Comparison of ENCODE assay signal across 27 cellular contexts in genomic region chr1:66452162-66452561, GRCh38.
A peak's percentile ranks its signal among the peaks of the same experiment; 100 is the strongest.
DNase-seq lines count a peak whose midpoint lies in the region; ATAC-seq, FAIRE-seq and TF ChIP-seq lines count a peak whose summit lies in the region.
"Had no signal": no experiment of that assay in that cellular context is flagged by ENCODE, and none has a peak within 500 bp of the region (broad histone marks: within the 10 kb centered on the region; RNA-seq: fewer than 3 reads in every experiment).

No MANE protein-coding gene starts in this region.

- H3K27ac Mint-ChIP-seq in Caco-2 (ENCODE audit: unreplicated experiment) = no peak overlapping the region
- H3K27ac Mint-ChIP-seq: activated CD4-positive, alpha-beta T cell treated with anti-CD3 and anti-CD28 coated beads, Interleukin-2, amount 10 ng/mL, durations not matched to agents 7 days and 5 days; immature natural killer cell; nephron; stimulated activated memory B cell treated with anti-CD40 and anti-IgM and Interleukin-4, amounts not matched to agents 10 μg/mL and 1 μg/mL and 100 μg/mL, for 72 hours had no signal

- no peak overlapping the region for H3K27ac ChIP-seq in kidney (ENCODE audit: low read depth in 2 of 2, low read length in 2 of 2)
- H3K27ac ChIP-seq: body of pancreas, SK-N-MC had no signal

- H3K4me3 Mint-ChIP-seq in Caco-2 (ENCODE audit: unreplicated experiment) = no peak overlapping the region
- H3K4me3 Mint-ChIP-seq: activated CD4-positive, alpha-beta T cell treated with anti-CD3 and anti-CD28 coated beads, Interleukin-2, amount 10 ng/mL, durations not matched to agents 7 days and 5 days; immature natural killer cell; nephron; stimulated activated memory B cell treated with anti-CD40 and anti-IgM and Interleukin-4, amounts not matched to agents 10 μg/mL and 1 μg/mL and 100 μg/mL, for 72 hours had no signal

- POLR2A ChIA-PET in Caco-2 (lab: Charles Lee) = no interaction called here

- no peaks in the 10 kb centered on the region for H3K4me1 ChIP-seq in kidney (ENCODE audit: control insufficient read depth in 1 of 2, insufficient read depth in 1 of 2, low read depth in 1 of 2, low read length in 2 of 2)
- H3K4me1 ChIP-seq in Caco-2 = no peaks in the 10 kb centered on the region
- H3K4me1 ChIP-seq: body of pancreas, esophagus squamous epithelium had no signal

- no peak for ATAC-seq in HG02678 (IDR thresholded peaks at IDR 0.05; ENCODE audit: unreplicated experiment)
- ATAC-seq: body of pancreas; heart left ventricle; stimulated activated memory B cell treated with anti-CD40 and anti-IgM and Interleukin-4, amounts not matched to agents 10 μg/mL and 1 μg/mL and 100 μg/mL, for 72 hours had no signal

- WGBS in lower leg skin, 2 donors = 83 to 84% methylated on average over 1 of the region's 1 CpG

- intact Hi-C loops in kidney (cut with DNase I) = no loop called here
- intact Hi-C loops in Caco-2 (cut with micrococcal nuclease; ENCODE audit: unreplicated experiment) = loop anchor here (5.0 kb wide), 1 partner anchor 50 kb away; no protein-coding TSS in a partner anchor
- intact Hi-C loops in lower leg skin (cut with DNase I; ENCODE audit: low total_unique reads) = no loop called here

- FAIRE-seq in kidney (lab: Jason Lieb, UNC) = no peak
- FAIRE-seq: GM18507 had no signal

- DNase-seq in DMS53 (lab: John Stamatoyannopoulos, UW) = peak; percentile 90
- peak; percentile 5 for DNase-seq in HT1080 (ENCODE audit: low read depth)
- DNase-seq in astrocyte of the spinal cord (ENCODE audit: low read depth, low spot score) = no peak
- DNase-seq in kidney = no peak
- no peak for DNase-seq in Caco-2
- DNase-seq in GOT3 (lab: John Stamatoyannopoulos, UW) = no peak
- DNase-seq in lower leg skin (ENCODE audit: low spot score in 2 of 2) = no peak
- DNase-seq: activated CD4-positive, alpha-beta T cell treated with anti-CD3 and anti-CD28 coated beads, Interleukin-2, amount 10 ng/mL, durations not matched to agents 7 days and 5 days; activated naive CD4-positive, alpha-beta T cell treated with anti-CD3 and anti-CD28 coated beads, Interleukin-2, amount 50 U/mL, for 16 hours; activated T-cell treated with anti-CD3 and anti-CD28 coated beads for 4 hours; body of pancreas; C1 segment of cervical spinal cord; DMS153; esophagus squamous epithelium; heart left ventricle; immature natural killer cell; mesendoderm; MM.1S; NCI-H187; NCI-H510A; stimulated activated CD4-positive, alpha-beta T cell treated with anti-CD3 and anti-CD28 coated beads, Interleukin-12 subunit alpha, Interleukin-12 subunit beta, amount 100 ng/mL, for 4 hours; tibial artery had no signal

- BruUV-seq in Caco-2 (replicated peaks; lab: Mats Ljungman, UMichigan) = no TSS peak

- H3K36me3 ChIP-seq in kidney (ENCODE audit: control insufficient read depth in 1 of 2, insufficient read depth in 2 of 2, low read length in 2 of 2) (no peaks in the 10 kb centered on the region), Caco-2 (ENCODE audit: control insufficient read depth, insufficient read depth, low read length) (no peaks in the 10 kb centered on the region)
- H3K36me3 ChIP-seq: esophagus squamous epithelium, heart left ventricle, tibial artery had no signal

- H3K27me3 Mint-ChIP-seq in Caco-2 (ENCODE audit: insufficient read depth, unreplicated experiment) = peaks cover 4% of the 10 kb centered on the region

- no peak overlapping the region for H3K4me3 ChIP-seq in astrocyte of the spinal cord (ENCODE audit: low read depth, low read length)
- H3K4me3 ChIP-seq in kidney (ENCODE audit: low read length in 2 of 2) = no peak overlapping the region
- H3K4me3 ChIP-seq in Caco-2 (ENCODE audit: low read depth, low read length) = no peak overlapping the region
- H3K4me3 ChIP-seq in lower leg skin (ENCODE audit: low read depth, poor library complexity, severe bottlenecking) = no peak overlapping the region
- H3K4me3 ChIP-seq: body of pancreas, esophagus squamous epithelium, heart left ventricle, SK-N-MC, tibial artery had no signal

- H3K4me1 Mint-ChIP-seq in Caco-2 (ENCODE audit: low read depth, unreplicated experiment) = no peaks in the 10 kb centered on the region
- H3K4me1 Mint-ChIP-seq: activated CD4-positive, alpha-beta T cell treated with anti-CD3 and anti-CD28 coated beads, Interleukin-2, amount 10 ng/mL, durations not matched to agents 7 days and 5 days; immature natural killer cell; nephron; stimulated activated memory B cell treated with anti-CD40 and anti-IgM and Interleukin-4, amounts not matched to agents 10 μg/mL and 1 μg/mL and 100 μg/mL, for 72 hours had no signal

- H3K27me3 ChIP-seq in Caco-2 (replicated peaks; ENCODE audit: control insufficient read depth, insufficient read depth, low read length) = no peaks in the 10 kb centered on the region
- H3K27me3 ChIP-seq: body of pancreas, esophagus squamous epithelium, heart left ventricle, tibial artery had no signal

- CTCF ChIA-PET in Caco-2 (lab: Charles Lee) = interaction anchor here (0.7 kb wide), 1 partner anchor 169 kb away, joined by 3 read pairs; no protein-coding TSS in a partner anchor

- no peaks in the 10 kb centered on the region for H3K9me3 ChIP-seq in kidney (ENCODE audit: control insufficient read depth in 1 of 2, low read length in 2 of 2)
- no peaks in the 10 kb centered on the region for H3K9me3 ChIP-seq in Caco-2
- H3K9me3 ChIP-seq: body of pancreas, esophagus squamous epithelium, heart left ventricle, tibial artery had no signal

- no peaks in the 10 kb centered on the region for H3K36me3 Mint-ChIP-seq in Caco-2 (ENCODE audit: insufficient read depth, unreplicated experiment)
- H3K36me3 Mint-ChIP-seq: immature natural killer cell; stimulated activated memory B cell treated with anti-CD40 and anti-IgM and Interleukin-4, amounts not matched to agents 10 μg/mL and 1 μg/mL and 100 μg/mL, for 72 hours had no signal

- TF ChIP-seq POLR2A in lower leg skin (IDR thresholded peaks at IDR 0.05) = no peak

- no peaks in the 10 kb centered on the region for H3K9me3 Mint-ChIP-seq in Caco-2 (ENCODE audit: unreplicated experiment)
- H3K9me3 Mint-ChIP-seq: activated CD4-positive, alpha-beta T cell treated with anti-CD3 and anti-CD28 coated beads, Interleukin-2, amount 10 ng/mL, durations not matched to agents 7 days and 5 days; immature natural killer cell; nephron; stimulated activated memory B cell treated with anti-CD40 and anti-IgM and Interleukin-4, amounts not matched to agents 10 μg/mL and 1 μg/mL and 100 μg/mL, for 72 hours had no signal

- no peak overlapping the region for H3K9ac ChIP-seq in kidney (ENCODE audit: low read length in 2 of 2)

- TF ChIP-seq CTCF in astrocyte of the spinal cord (IDR thresholded peaks at IDR 0.05; ENCODE audit: low read depth, low read length) (peak; percentile 29), kidney (IDR thresholded peaks at IDR 0.05; ENCODE audit: borderline replicate concordance, extremely low read depth, insufficient read depth) (peak; percentile 5), Caco-2 (IDR thresholded peaks at IDR 0.05; ENCODE audit: insufficient read depth in 1 of 2, low read depth in 1 of 2, low read length in 1 of 2, severe bottlenecking in 1 of 2, unreplicated experiment in 1 of 2) (no peak), lower leg skin (IDR thresholded peaks at IDR 0.05) (no peak)

- in situ Hi-C loops in astrocyte of the spinal cord (cut with HindIII; ENCODE audit: low sequenced_read_pairs) = no loop called here

Comparison
In these comparisons a context has a peak if more than half of its experiments do, and no peak if none do; other contexts are left out.
1. DNase-seq: peak in DMS53 (single experiment) and HT1080 (single experiment); none in astrocyte of the spinal cord (single experiment), kidney (single experiment), Caco-2 (0 of 2), GOT3 (single experiment) and lower leg skin (0 of 2).
2. CTCF ChIP-seq: peak in astrocyte of the spinal cord (single experiment) and kidney (single experiment); none in Caco-2 (0 of 2) and lower leg skin (0 of 3).